ENCODE assay signal across 1 cellular context in genomic region chr5:147809830-147810666, GRCh38.
TF ChIP-seq lines count a peak whose summit lies in the region.

No MANE protein-coding gene starts in this region.

TF ChIP-seq in WTC11, 78 proteins besides CTCF, POLR2A, EP300 and RAD21 (continued from another document):
- TF ChIP-seq, protein P1, sequence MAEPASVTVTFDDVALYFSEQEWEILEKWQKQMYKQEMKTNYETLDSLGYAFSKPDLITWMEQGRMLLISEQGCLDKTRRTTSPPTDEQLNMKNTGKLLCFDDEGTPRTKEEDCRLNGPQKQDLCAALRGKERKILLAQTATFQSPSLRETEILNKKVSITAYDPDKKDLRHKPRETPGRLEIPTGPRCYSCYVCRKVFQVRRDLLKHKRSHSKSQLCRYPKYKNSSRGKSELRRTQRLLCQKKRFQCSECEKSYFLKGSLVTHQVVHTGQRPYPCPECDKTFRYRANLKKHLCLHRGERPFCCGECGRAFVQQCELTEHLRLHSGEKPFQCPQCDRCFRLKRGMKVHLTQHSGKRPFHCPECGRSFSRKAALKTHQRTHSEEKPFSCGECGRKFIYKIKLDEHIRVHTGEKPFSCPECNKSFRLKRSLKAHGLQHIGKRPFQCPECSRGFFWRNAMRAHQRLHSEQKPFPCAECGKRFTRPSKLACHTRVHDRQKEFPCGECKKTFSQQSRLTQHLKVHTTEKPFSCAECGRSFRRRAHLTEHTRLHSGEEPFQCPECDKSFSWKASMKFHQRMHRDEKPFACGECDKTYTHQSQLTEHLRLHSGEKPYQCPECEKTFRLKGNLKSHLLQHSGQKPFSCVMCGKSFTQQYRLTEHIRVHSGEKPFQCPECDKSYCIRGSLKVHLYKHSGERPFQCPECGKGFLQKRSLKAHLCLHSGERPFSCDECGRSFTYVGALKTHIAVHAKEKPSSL (CRISPR knock-in tag; conservative IDR thresholded peaks at IDR 0.05) = no peak
- TF ChIP-seq ZNF138 (CRISPR knock-in tag; conservative IDR thresholded peaks at IDR 0.05) (no peak), ZNF121 (CRISPR knock-in tag; IDR thresholded peaks at IDR 0.05) (no peak), ATF1 (CRISPR knock-in tag; IDR thresholded peaks at IDR 0.05) (no peak), JAZF1 (CRISPR knock-in tag; IDR thresholded peaks at IDR 0.05) (no peak), RELA (CRISPR knock-in tag; IDR thresholded peaks at IDR 0.05; ENCODE audit: borderline replicate concordance) (no peak), TCF7 (CRISPR knock-in tag; IDR thresholded peaks at IDR 0.05; ENCODE audit: low read depth) (no peak), FOXJ3 (CRISPR knock-in tag; IDR thresholded peaks at IDR 0.05; ENCODE audit: borderline replicate concordance) (no peak), ZNF232 (CRISPR knock-in tag; IDR thresholded peaks at IDR 0.05) (no peak), SOX15 (CRISPR knock-in tag; IDR thresholded peaks at IDR 0.05) (no peak), SMAD4 (CRISPR knock-in tag; IDR thresholded peaks at IDR 0.05) (no peak)
- TF ChIP-seq, protein P2, sequence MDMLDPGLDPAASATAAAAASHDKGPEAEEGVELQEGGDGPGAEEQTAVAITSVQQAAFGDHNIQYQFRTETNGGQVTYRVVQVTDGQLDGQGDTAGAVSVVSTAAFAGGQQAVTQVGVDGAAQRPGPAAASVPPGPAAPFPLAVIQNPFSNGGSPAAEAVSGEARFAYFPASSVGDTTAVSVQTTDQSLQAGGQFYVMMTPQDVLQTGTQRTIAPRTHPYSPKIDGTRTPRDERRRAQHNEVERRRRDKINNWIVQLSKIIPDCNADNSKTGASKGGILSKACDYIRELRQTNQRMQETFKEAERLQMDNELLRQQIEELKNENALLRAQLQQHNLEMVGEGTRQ (CRISPR knock-in tag; IDR thresholded peaks at IDR 0.05) = no peak
- TF ChIP-seq, protein P3, sequence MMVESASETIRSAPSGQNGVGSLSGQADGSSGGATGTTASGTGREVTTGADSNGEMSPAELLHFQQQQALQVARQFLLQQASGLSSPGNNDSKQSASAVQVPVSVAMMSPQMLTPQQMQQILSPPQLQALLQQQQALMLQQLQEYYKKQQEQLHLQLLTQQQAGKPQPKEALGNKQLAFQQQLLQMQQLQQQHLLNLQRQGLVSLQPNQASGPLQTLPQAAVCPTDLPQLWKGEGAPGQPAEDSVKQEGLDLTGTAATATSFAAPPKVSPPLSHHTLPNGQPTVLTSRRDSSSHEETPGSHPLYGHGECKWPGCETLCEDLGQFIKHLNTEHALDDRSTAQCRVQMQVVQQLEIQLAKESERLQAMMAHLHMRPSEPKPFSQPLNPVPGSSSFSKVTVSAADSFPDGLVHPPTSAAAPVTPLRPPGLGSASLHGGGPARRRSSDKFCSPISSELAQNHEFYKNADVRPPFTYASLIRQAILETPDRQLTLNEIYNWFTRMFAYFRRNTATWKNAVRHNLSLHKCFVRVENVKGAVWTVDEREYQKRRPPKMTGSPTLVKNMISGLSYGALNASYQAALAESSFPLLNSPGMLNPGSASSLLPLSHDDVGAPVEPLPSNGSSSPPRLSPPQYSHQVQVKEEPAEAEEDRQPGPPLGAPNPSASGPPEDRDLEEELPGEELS (CRISPR knock-in tag; IDR thresholded peaks at IDR 0.05) = no peak
- TF ChIP-seq, protein P4, sequence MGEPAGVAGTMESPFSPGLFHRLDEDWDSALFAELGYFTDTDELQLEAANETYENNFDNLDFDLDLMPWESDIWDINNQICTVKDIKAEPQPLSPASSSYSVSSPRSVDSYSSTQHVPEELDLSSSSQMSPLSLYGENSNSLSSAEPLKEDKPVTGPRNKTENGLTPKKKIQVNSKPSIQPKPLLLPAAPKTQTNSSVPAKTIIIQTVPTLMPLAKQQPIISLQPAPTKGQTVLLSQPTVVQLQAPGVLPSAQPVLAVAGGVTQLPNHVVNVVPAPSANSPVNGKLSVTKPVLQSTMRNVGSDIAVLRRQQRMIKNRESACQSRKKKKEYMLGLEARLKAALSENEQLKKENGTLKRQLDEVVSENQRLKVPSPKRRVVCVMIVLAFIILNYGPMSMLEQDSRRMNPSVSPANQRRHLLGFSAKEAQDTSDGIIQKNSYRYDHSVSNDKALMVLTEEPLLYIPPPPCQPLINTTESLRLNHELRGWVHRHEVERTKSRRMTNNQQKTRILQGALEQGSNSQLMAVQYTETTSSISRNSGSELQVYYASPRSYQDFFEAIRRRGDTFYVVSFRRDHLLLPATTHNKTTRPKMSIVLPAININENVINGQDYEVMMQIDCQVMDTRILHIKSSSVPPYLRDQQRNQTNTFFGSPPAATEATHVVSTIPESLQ (CRISPR knock-in tag; IDR thresholded peaks at IDR 0.05) = no peak
- TF ChIP-seq, protein P5, sequence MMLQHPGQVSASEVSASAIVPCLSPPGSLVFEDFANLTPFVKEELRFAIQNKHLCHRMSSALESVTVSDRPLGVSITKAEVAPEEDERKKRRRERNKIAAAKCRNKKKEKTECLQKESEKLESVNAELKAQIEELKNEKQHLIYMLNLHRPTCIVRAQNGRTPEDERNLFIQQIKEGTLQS (CRISPR knock-in tag; conservative IDR thresholded peaks at IDR 0.05) = no peak
- TF ChIP-seq, protein P6, sequence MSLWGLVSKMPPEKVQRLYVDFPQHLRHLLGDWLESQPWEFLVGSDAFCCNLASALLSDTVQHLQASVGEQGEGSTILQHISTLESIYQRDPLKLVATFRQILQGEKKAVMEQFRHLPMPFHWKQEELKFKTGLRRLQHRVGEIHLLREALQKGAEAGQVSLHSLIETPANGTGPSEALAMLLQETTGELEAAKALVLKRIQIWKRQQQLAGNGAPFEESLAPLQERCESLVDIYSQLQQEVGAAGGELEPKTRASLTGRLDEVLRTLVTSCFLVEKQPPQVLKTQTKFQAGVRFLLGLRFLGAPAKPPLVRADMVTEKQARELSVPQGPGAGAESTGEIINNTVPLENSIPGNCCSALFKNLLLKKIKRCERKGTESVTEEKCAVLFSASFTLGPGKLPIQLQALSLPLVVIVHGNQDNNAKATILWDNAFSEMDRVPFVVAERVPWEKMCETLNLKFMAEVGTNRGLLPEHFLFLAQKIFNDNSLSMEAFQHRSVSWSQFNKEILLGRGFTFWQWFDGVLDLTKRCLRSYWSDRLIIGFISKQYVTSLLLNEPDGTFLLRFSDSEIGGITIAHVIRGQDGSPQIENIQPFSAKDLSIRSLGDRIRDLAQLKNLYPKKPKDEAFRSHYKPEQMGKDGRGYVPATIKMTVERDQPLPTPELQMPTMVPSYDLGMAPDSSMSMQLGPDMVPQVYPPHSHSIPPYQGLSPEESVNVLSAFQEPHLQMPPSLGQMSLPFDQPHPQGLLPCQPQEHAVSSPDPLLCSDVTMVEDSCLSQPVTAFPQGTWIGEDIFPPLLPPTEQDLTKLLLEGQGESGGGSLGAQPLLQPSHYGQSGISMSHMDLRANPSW (CRISPR knock-in tag; conservative IDR thresholded peaks at IDR 0.05; ENCODE audit: low read depth) = no peak
